8 cellular contexts compared by ENCODE assay signal in the genomic region with DNA sequence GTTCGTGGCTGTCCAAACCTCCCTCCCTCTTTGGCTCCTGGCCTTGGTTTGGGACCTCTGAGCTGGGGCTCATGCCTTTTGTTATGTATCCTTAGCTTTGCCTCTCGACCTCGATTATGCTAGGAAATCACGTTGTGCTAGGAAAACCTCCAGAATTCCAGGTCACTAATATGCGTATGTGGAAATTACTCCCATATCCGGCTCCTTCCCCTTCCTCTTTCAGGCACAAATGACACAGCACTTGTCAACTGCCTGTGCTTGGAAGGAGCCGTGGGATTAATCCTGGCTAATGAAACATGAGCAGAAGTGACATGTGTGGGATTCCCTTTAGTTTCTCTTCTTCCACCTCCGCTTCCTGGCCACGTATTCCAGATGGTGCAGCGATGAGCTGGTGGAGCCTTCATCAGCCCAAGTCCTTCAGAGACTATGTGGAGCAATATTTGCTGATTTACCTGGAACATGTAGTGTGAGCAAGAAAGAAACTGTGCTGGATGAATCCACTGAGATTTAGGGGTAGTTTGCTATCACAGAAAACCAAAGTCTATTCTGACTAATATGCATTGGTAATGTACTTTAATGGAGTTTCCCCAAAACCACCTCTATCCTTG.
DNase-seq lines count a peak whose midpoint lies in the region; ATAC-seq and TF ChIP-seq lines count a peak whose summit lies in the region.

No MANE protein-coding gene starts in this region.

- BruUV-seq in Calu3 (replicated peaks; lab: Mats Ljungman, UMichigan) = no TSS peak

- peaks cover 2% of the 10 kb centered on the region for H3K36me3 Mint-ChIP-seq in T-helper 17 cell (ENCODE audit: low read depth)
- H3K36me3 Mint-ChIP-seq in Calu3 (ENCODE audit: insufficient read depth, unreplicated experiment) = no peaks in the 10 kb centered on the region

- no peaks in the 10 kb centered on the region for H3K27me3 ChIP-seq in sigmoid colon

- H3K27ac Mint-ChIP-seq in T-helper 17 cell (no peak overlapping the region), Calu3 (ENCODE audit: unreplicated experiment) (no peak overlapping the region)

- H3K9me3 ChIP-seq in sigmoid colon = no peaks in the 10 kb centered on the region
- H3K9me3 ChIP-seq in T-helper 17 cell (ENCODE audit: control insufficient read depth, low read length, poor library complexity, severe bottlenecking) = no peaks in the 10 kb centered on the region

- H3K4me3 ChIP-seq in sigmoid colon = no peak overlapping the region

- H3K27ac ChIP-seq in sigmoid colon = peak overlapping the region; percentile 31 to 53 (median 46)

- TF ChIP-seq POLR2A in sigmoid colon (IDR thresholded peaks at IDR 0.05) = no peak

- TF ChIP-seq CTCF in sigmoid colon (IDR thresholded peaks at IDR 0.05) (no peak), Calu3 (IDR thresholded peaks at IDR 0.05; ENCODE audit: unreplicated experiment) (no peak)

- no peak overlapping the region for H3K4me3 Mint-ChIP-seq in T-helper 17 cell
- H3K4me3 Mint-ChIP-seq in Calu3 (ENCODE audit: low read depth, unreplicated experiment) = no peak overlapping the region

- peak in 3 of 4 donors; percentile 30 to 77 (median 34) for TF ChIP-seq EP300 in sigmoid colon (IDR thresholded peaks at IDR 0.05)

- 72 to 83% methylated on average over 10 of the region's 10 CpGs for WGBS in sigmoid colon, 2 donors

- DNase-seq in glomerular endothelial cell (ENCODE audit: extremely low read depth, low read depth, low spot score) (peak; percentile 96), sigmoid colon (no peak), T-helper 17 cell (no peak), kidney tubule cell (ENCODE audit: low spot score) (no peak), islet precursor cell (no peak), Calu3 (no peak)

- no peaks in the 10 kb centered on the region for H3K36me3 ChIP-seq in sigmoid colon

- peaks cover 0 to 32% (median 26%) of the 10 kb centered on the region in 4 donors for H3K4me1 ChIP-seq in sigmoid colon

- H3K27me3 Mint-ChIP-seq in T-helper 17 cell (peaks cover 16% of the 10 kb centered on the region), Calu3 (ENCODE audit: unreplicated experiment) (no peaks in the 10 kb centered on the region)

- ATAC-seq in GM18868 (IDR thresholded peaks at IDR 0.05; ENCODE audit: unreplicated experiment) (peak; percentile 75), HG03565 (IDR thresholded peaks at IDR 0.05; ENCODE audit: unreplicated experiment) (peak; percentile 56), T-helper 17 cell (no peak)

- peaks cover 7% of the 10 kb centered on the region for H3K4me1 Mint-ChIP-seq in T-helper 17 cell
- peaks cover 8% of the 10 kb centered on the region for H3K4me1 Mint-ChIP-seq in Calu3 (ENCODE audit: low read depth, unreplicated experiment)

- intact Hi-C loops in sigmoid colon (cut with DNase I) = no loop called here
- intact Hi-C loops in Calu3 (cut with micrococcal nuclease; ENCODE audit: unreplicated experiment) = no loop called here

- no peaks in the 10 kb centered on the region for H3K9me3 Mint-ChIP-seq in Calu3 (ENCODE audit: low read depth, unreplicated experiment)

- CTCF ChIA-PET in Calu3 (lab: Charles Lee) = no interaction called here
